ENCODE assay signal across 16 cellular contexts in the genomic region with DNA sequence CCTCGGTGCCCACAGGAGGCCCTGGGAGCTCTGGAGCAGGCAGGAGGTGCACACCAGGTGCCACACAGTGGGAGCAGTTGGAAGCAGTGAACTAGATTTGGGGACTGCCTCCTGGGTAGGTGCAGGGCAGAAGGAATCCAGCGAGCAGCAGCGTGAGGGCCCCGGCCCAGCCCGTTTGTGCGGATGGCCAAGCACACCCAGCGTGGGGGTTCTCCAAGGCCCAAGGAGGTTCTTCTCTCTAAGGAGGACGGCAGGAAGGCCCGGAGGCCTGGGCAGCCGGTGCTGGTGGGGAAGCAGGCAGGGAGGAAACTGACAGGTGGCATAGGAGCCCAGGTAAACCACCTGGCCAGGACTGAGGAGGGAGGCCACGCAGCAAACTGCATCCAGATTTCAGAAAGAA. TPM values are rescaled to one million over a fixed set of nuclear protein-coding genes. Genes with fewer than 3 reads are reported as not detected.
"Had no signal": no experiment of that assay in that cellular context is flagged by ENCODE, and none has a peak within 500 bp of the region (broad histone marks: within the 10 kb centered on the region; RNA-seq: fewer than 3 reads in every experiment).

No MANE protein-coding gene starts in this region.

- H3K4me3 ChIP-seq: gastrocnemius medialis, lung, tibial artery had no signal

- H3K4me1 ChIP-seq: gastrocnemius medialis, left lung had no signal

- H3K27ac Mint-ChIP-seq: endodermal cell, natural killer cell, progenitor cell of endocrine pancreas had no signal

- DNase-seq: activated CD4-positive, alpha-beta T cell treated with anti-CD3 and anti-CD28 coated beads for 1 hour; activated CD4-positive, alpha-beta T cell treated with anti-CD3 and anti-CD28 coated beads, Interleukin-2, amount 50 U/mL, for 4 hours; activated gamma-delta T cell; central memory CD4-positive, alpha-beta T cell; endodermal cell; esophagus squamous epithelium; gastrocnemius medialis; hippocampal formation; kidney glomerular epithelial cell; left lung; natural killer cell; stimulated activated CD4-positive, alpha-beta T cell treated with anti-CD3 and anti-CD28 coated beads, Interleukin-2, amount 100 ng/mL, for 48 hours; stimulated activated naive CD4-positive, alpha-beta T cell treated with Interleukin-2 at 50 U/mL for 16 hours; tibial artery had no signal

- H3K4me3 Mint-ChIP-seq: endodermal cell, natural killer cell had no signal

- H3K36me3 Mint-ChIP-seq: natural killer cell had no signal

- H3K36me3 ChIP-seq: esophagus squamous epithelium, gastrocnemius medialis, left lung had no signal

- ATAC-seq: gastrocnemius medialis, left lung, natural killer cell had no signal

- H3K27ac ChIP-seq: gastrocnemius medialis, left lung, tibial artery had no signal

- H3K9me3 Mint-ChIP-seq: endodermal cell, natural killer cell had no signal

RNA-seq across cellular contexts. Expression of a gene that starts 17.0 kb away (rescaled TPM):
- total RNA-seq: natural killer cell had no signal
